Comparison of ENCODE assay signal across 22 cellular contexts in the genomic region with DNA sequence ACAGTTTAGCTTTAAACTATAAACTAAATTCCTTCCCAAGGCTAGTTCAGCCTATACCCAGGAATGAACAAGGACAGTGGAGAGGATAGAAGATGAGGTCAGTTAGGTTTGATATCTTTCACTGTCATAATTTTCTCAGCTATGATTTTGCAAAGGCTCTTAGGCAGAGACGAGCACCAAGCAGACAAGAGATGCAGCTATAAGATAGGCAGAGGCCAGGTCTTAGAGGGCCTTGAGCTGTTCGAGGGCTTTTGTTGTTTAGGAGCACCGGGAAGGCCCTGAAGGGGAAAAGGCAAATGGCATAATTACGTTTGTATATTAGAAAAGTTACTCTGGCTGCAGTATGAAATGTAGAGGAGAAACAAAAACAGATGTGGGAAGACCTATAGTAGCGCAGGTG. TPM values are rescaled to one million over a fixed set of nuclear protein-coding genes. Genes with fewer than 3 reads are reported as not detected.
A peak's percentile ranks its signal among the peaks of the same experiment; 100 is the strongest.
DNase-seq lines count a peak whose midpoint lies in the region; ATAC-seq, FAIRE-seq and TF ChIP-seq lines count a peak whose summit lies in the region.
"Had no signal": no experiment of that assay in that cellular context is flagged by ENCODE, and none has a peak within 500 bp of the region (broad histone marks: within the 10 kb centered on the region; RNA-seq: fewer than 3 reads in every experiment).

No MANE protein-coding gene starts in this region.

- H3K79me2 ChIP-seq in SK-N-SH (ENCODE audit: insufficient read depth) (no peaks in the 10 kb centered on the region), K562 (ENCODE audit: control insufficient read depth, insufficient read depth, low read length) (no peaks in the 10 kb centered on the region)

- no peak for TF ChIP-seq RAD21 in SK-N-SH (IDR thresholded peaks at IDR 0.05; ENCODE audit: low read length)
- no peak for TF ChIP-seq RAD21 in K562 (CRISPR knock-in tag; conservative IDR thresholded peaks at IDR 0.05 in 1 of 2, IDR thresholded peaks at IDR 0.05 in 1 of 2)

- TF ChIP-seq CTCF in SK-N-SH (IDR thresholded peaks at IDR 0.05), result no peak
- no peak for TF ChIP-seq CTCF in HFFc6 (IDR thresholded peaks at IDR 0.05)
- no peak for TF ChIP-seq CTCF in K562 (IDR thresholded peaks at IDR 0.05 in 2 of 3, conservative IDR thresholded peaks at IDR 0.05 in 1 of 3; ENCODE audit: insufficient read depth in 2 of 3, low read depth in 1 of 3, low read length in 3 of 3)

- H3K9ac ChIP-seq in SK-N-SH (no peak overlapping the region), K562 (ENCODE audit: insufficient read depth in 1 of 2, low read depth in 2 of 2, low read length in 2 of 2) (no peak overlapping the region)
- H3K9ac ChIP-seq: BLaER1 treated with 17β-estradiol and CSF1 and Interleukin-3, amounts not matched to agents 10 nM and 100 nM had no signal

- no peaks in the 10 kb centered on the region for H3F3A ChIP-seq in SK-N-SH (replicated peaks; ENCODE audit: insufficient read depth)

- H3K27me3 Mint-ChIP-seq in HFFc6 (ENCODE audit: insufficient read depth), result peaks cover 2% of the 10 kb centered on the region; the same call in 1 of the 2 replicates
- H3K27me3 Mint-ChIP-seq in activated T-cell treated with anti-CD3 and anti-CD28 coated beads, Interleukin-2, amount 50 U/mL, for 72 hours (ENCODE audit: low read depth), result no peaks in the 10 kb centered on the region
- H3K27me3 Mint-ChIP-seq: B cell; CD4-positive, alpha-beta T cell had no signal

- intact Hi-C loops in K562 (cut with micrococcal nuclease), result no loop called here

- DNase-seq in SK-N-SH (peak; percentile 15), HFFc6 (no peak), K562 (ENCODE audit: extremely low read depth in 1 of 4, low spot score in 3 of 4) (no peak), frontal cortex (ENCODE audit: low spot score in 2 of 2) (no peak)
- no peak for DNase-seq in stimulated activated effector memory CD8-positive, alpha-beta T cell treated with anti-CD3 and anti-CD28 coated beads, Interleukin-12 subunit alpha, Interleukin-12 subunit beta, amount 100 ng/mL, for 72 hours (ENCODE audit: low spot score in 2 of 2)
- no peak for DNase-seq in activated T-cell treated with anti-CD3 and anti-CD28 coated beads, Interleukin-2, amount 50 U/mL, for 72 hours
- DNase-seq in activated T-cell treated with anti-CD3 and anti-CD28 coated beads, Interleukin-2, amount 50 U/mL, for 1 hour, result no peak
- DNase-seq: Calu3; CD4-positive, alpha-beta T cell; COR-L47; DMS53; DMS79 treated with DMSO at 0.1 percent for 48 hours; GF-D8; GOT3 had no signal

- H3K27me3 ChIP-seq in SK-N-SH (ENCODE audit: insufficient read depth) (no peaks in the 10 kb centered on the region), K562 (ENCODE audit: control insufficient read depth in 2 of 2, insufficient read depth in 2 of 2, low read length in 2 of 2) (no peaks in the 10 kb centered on the region)
- H3K27me3 ChIP-seq: BLaER1 treated with 17β-estradiol and CSF1 and Interleukin-3, amounts not matched to agents 10 nM and 100 nM had no signal

- POLR2A ChIA-PET in SK-N-SH (lab: Yijun Ruan, JAX), result no interaction called here
- POLR2A ChIA-PET in K562 (lab: Yijun Ruan, JAX), result no interaction called here

- CTCF ChIA-PET in SK-N-SH (lab: Yijun Ruan, JAX) (interaction anchor here (1.0 to 1.7 kb wide), 2 partner anchors 60 to 61 kb away, joined by 3 to 6 read pairs; a partner anchor contains a TSS), K562 (lab: Yijun Ruan, JAX; ENCODE audit: low intra/inter-chr PET ratio) (no interaction called here)

- BruUV-seq in K562 (replicated peaks; lab: Mats Ljungman, UMichigan), result no TSS peak

- H3K27ac ChIP-seq in SK-N-SH (ENCODE audit: low read depth in 2 of 2, low read length in 1 of 2) (peak overlapping the region in 1 of 2 experiments; percentile 53; a peak in 2 of 4 replicates), K562 (ENCODE audit: extremely low read depth, low read depth, low read length) (no peak overlapping the region)
- H3K27ac ChIP-seq: 22Rv1; BLaER1 treated with 17β-estradiol and CSF1 and Interleukin-3, amounts not matched to agents 10 nM and 100 nM had no signal

- H3K9me1 ChIP-seq in K562 (ENCODE audit: control insufficient read depth, insufficient read depth, low read length), result no peaks in the 10 kb centered on the region

- no peaks in the 10 kb centered on the region for H3K9me2 ChIP-seq in SK-N-SH

- no peak overlapping the region for H3K4me3 Mint-ChIP-seq in HFFc6
- no peak overlapping the region for H3K4me3 Mint-ChIP-seq in stimulated activated effector memory CD8-positive, alpha-beta T cell treated with anti-CD3 and anti-CD28 coated beads, Interleukin-12 subunit alpha, Interleukin-12 subunit beta, amount 100 ng/mL, for 72 hours
- no peak overlapping the region for H3K4me3 Mint-ChIP-seq in activated T-cell treated with anti-CD3 and anti-CD28 coated beads, Interleukin-2, amount 50 U/mL, for 72 hours
- H3K4me3 Mint-ChIP-seq: B cell; CD14-positive monocyte; CD4-positive, alpha-beta T cell had no signal

- in situ Hi-C loops in K562 (cut with MboI), result no loop called here

- peaks cover 0 to 13% of the 10 kb centered on the region in 2 experiments; a peak in 2 of 4 replicates for H3K4me1 ChIP-seq in SK-N-SH (ENCODE audit: control insufficient read depth in 1 of 2, insufficient read depth in 2 of 2, low read depth in 1 of 2, low read length in 1 of 2)
- peaks cover 5 to 11% of the 10 kb centered on the region in 2 experiments; a peak in 3 of 5 replicates for H3K4me1 ChIP-seq in K562 (replicated peaks in 1 of 2; ENCODE audit: control insufficient read depth in 2 of 2, insufficient read depth in 2 of 2, low read length in 2 of 2)
- H3K4me1 ChIP-seq: BLaER1 treated with 17β-estradiol and CSF1 and Interleukin-3, amounts not matched to agents 10 nM and 100 nM had no signal

- 75% methylated on average over 5 of the region's 5 CpGs for WGBS in SK-N-SH (ENCODE audit: low lambda C conversion rate)
- WGBS in K562 (ENCODE audit: insufficient coverage, low coverage, missing lambda C conversion rate), result 54% methylated on average over 5 of the region's 5 CpGs

- no peaks in the 10 kb centered on the region for H3K9me3 Mint-ChIP-seq in HFFc6
- no peaks in the 10 kb centered on the region for H3K9me3 Mint-ChIP-seq in stimulated activated effector memory CD8-positive, alpha-beta T cell treated with anti-CD3 and anti-CD28 coated beads, Interleukin-12 subunit alpha, Interleukin-12 subunit beta, amount 100 ng/mL, for 72 hours
- no peaks in the 10 kb centered on the region for H3K9me3 Mint-ChIP-seq in activated T-cell treated with anti-CD3 and anti-CD28 coated beads, Interleukin-2, amount 50 U/mL, for 72 hours
- H3K9me3 Mint-ChIP-seq: CD14-positive monocyte; CD4-positive, alpha-beta T cell had no signal

- ATAC-seq in SK-N-SH treated with all-trans-retinoic acid at 6 μM for 48 hours (no peak), K562 (no peak; the same call in 1 of the 3 replicates)
- ATAC-seq in stimulated activated effector memory CD8-positive, alpha-beta T cell treated with anti-CD3 and anti-CD28 coated beads, Interleukin-12 subunit alpha, Interleukin-12 subunit beta, amount 100 ng/mL, for 72 hours, result no peak
- no peak for ATAC-seq in activated T-cell treated with anti-CD3 and anti-CD28 coated beads, Interleukin-2, amount 50 U/mL, for 72 hours (replicated peaks in 1 of 2)

- H3K4me2 ChIP-seq in SK-N-SH, result no peak overlapping the region
- no peak overlapping the region for H3K4me2 ChIP-seq in K562 (ENCODE audit: insufficient read depth, low read length)
- H3K4me2 ChIP-seq: BLaER1 treated with 17β-estradiol and CSF1 and Interleukin-3, amounts not matched to agents 10 nM and 100 nM had no signal

- H3K9me3 ChIP-seq in SK-N-SH (no peaks in the 10 kb centered on the region), K562 (replicated peaks; ENCODE audit: control insufficient read depth, insufficient read depth, low read depth, low read length) (no peaks in the 10 kb centered on the region)
- H3K9me3 ChIP-seq: BLaER1 treated with 17β-estradiol and CSF1 and Interleukin-3, amounts not matched to agents 10 nM and 100 nM had no signal

- FAIRE-seq in K562 (lab: Jason Lieb, UNC), result peak; percentile 26
- FAIRE-seq in frontal cortex (lab: Jason Lieb, UNC), result no peak
- FAIRE-seq: A204.1, GM12891, GM18507 had no signal

- TF ChIP-seq POLR2A in K562 (conservative IDR thresholded peaks at IDR 0.05), result no peak

- H3K36me3 ChIP-seq in SK-N-SH (replicated peaks in 1 of 2; ENCODE audit: control insufficient read depth in 1 of 2, insufficient read depth in 2 of 2, low read length in 1 of 2) (peaks cover 44 to 54% of the 10 kb centered on the region in 2 experiments), K562 (ENCODE audit: control insufficient read depth, insufficient read depth, low read length) (peaks cover 15% of the 10 kb centered on the region; the same call in 2 of the 3 replicates)

- peak in 1 of 2 experiments; percentile 43; a peak in 2 of 4 replicates for TF ChIP-seq EP300 in SK-N-SH (IDR thresholded peaks at IDR 0.05; ENCODE audit: borderline replicate concordance in 1 of 2, low read depth in 1 of 2, low read length in 1 of 2)
- no peak for TF ChIP-seq EP300 in K562 (IDR thresholded peaks at IDR 0.05; ENCODE audit: low read length)

- peaks cover 39% of the 10 kb centered on the region for H3K4me1 Mint-ChIP-seq in HFFc6 (ENCODE audit: low read depth)
- no peaks in the 10 kb centered on the region for H3K4me1 Mint-ChIP-seq in stimulated activated effector memory CD8-positive, alpha-beta T cell treated with anti-CD3 and anti-CD28 coated beads, Interleukin-12 subunit alpha, Interleukin-12 subunit beta, amount 100 ng/mL, for 72 hours
- no peaks in the 10 kb centered on the region for H3K4me1 Mint-ChIP-seq in activated T-cell treated with anti-CD3 and anti-CD28 coated beads, Interleukin-2, amount 50 U/mL, for 72 hours (ENCODE audit: low read depth)
- H3K4me1 Mint-ChIP-seq: B cell had no signal

- H3K27ac Mint-ChIP-seq in HFFc6, result peak overlapping the region; percentile 24
- H3K27ac Mint-ChIP-seq in stimulated activated effector memory CD8-positive, alpha-beta T cell treated with anti-CD3 and anti-CD28 coated beads, Interleukin-12 subunit alpha, Interleukin-12 subunit beta, amount 100 ng/mL, for 72 hours, result peak overlapping the region; percentile 20
- H3K27ac Mint-ChIP-seq in activated T-cell treated with anti-CD3 and anti-CD28 coated beads, Interleukin-2, amount 50 U/mL, for 72 hours, result no peak overlapping the region
- H3K27ac Mint-ChIP-seq: B cell; CD14-positive monocyte; CD4-positive, alpha-beta T cell had no signal

- no peak overlapping the region for H2AFZ ChIP-seq in SK-N-SH (ENCODE audit: low read depth)
- no peak overlapping the region for H2AFZ ChIP-seq in K562 (ENCODE audit: low read depth, low read length)

- H3K4me3 ChIP-seq in SK-N-SH (ENCODE audit: low read depth in 2 of 2, low read length in 1 of 2) (no peak overlapping the region), K562 (no peak overlapping the region)
- H3K4me3 ChIP-seq: BLaER1 treated with 17β-estradiol and CSF1 and Interleukin-3, amounts not matched to agents 10 nM and 100 nM had no signal

- H3K36me3 Mint-ChIP-seq in HFFc6 (ENCODE audit: low read depth), result peaks cover 50% of the 10 kb centered on the region
- H3K36me3 Mint-ChIP-seq in stimulated activated effector memory CD8-positive, alpha-beta T cell treated with anti-CD3 and anti-CD28 coated beads, Interleukin-12 subunit alpha, Interleukin-12 subunit beta, amount 100 ng/mL, for 72 hours, result peaks cover 62% of the 10 kb centered on the region
- peaks cover 2 to 3% of the 10 kb centered on the region in 2 donors for H3K36me3 Mint-ChIP-seq in activated T-cell treated with anti-CD3 and anti-CD28 coated beads, Interleukin-2, amount 50 U/mL, for 72 hours (ENCODE audit: insufficient read depth in 2 of 2)

- no peaks in the 10 kb centered on the region for H4K20me1 ChIP-seq in SK-N-SH (ENCODE audit: insufficient read depth)
- no peaks in the 10 kb centered on the region; the same call in 1 of the 2 replicates for H4K20me1 ChIP-seq in K562 (replicated peaks; ENCODE audit: control insufficient read depth, insufficient read depth, low read length)
- H4K20me1 ChIP-seq: BLaER1 treated with 17β-estradiol and CSF1 and Interleukin-3, amounts not matched to agents 10 nM and 100 nM had no signal

RNA-seq across cellular contexts. Expression of a gene that starts 59.8 kb away (rescaled TPM):
- polyA plus RNA-seq in SK-N-SH (2012; rRNA removed), result 3.4 and 4.0 TPM in 2 replicates
- 2.8 and 3.0 TPM in 2 replicates for polyA plus RNA-seq in SK-N-SH (2012; cell fraction: cytosol; rRNA removed)
- 6.0 and 13.1 TPM in 2 replicates for polyA plus RNA-seq in SK-N-SH (2012; cell fraction: nucleus; rRNA removed)
- 10 to 100 TPM in 5 of 6 experiments, 1 to 10 TPM in 1; 9.5 to 15.4 (median 13.2) TPM for total RNA-seq in HFFc6 (2021; fragmentation: NEBNext Ultra II Directional; extraction: Animal tissue kit (Norgen Biotek cat#: 25700))
- 9.0 and 28.0 TPM in 2 replicates for total RNA-seq in K562 (2011; cell fraction: chromatin; rRNA removed; ENCODE audit: low replicate concordance)
- 2.8 and 3.2 TPM in 2 replicates for total RNA-seq in K562 (2011; cell fraction: nucleolus; rRNA removed)
- 8.1 and 15.8 TPM in 2 replicates for total RNA-seq in K562 (2011; cell fraction: nucleoplasm; rRNA removed)
- total RNA-seq in K562 (2014; rRNA removed), result 3.5 and 5.1 TPM in 2 replicates
- total RNA-seq in K562 (2014; rRNA removed; fragmentation: Illumina TruSeq; extraction: Trizol), result 7.6 and 9.1 TPM in 2 replicates
- 10.3 and 10.5 TPM in 2 replicates for total RNA-seq in K562 (2015; rRNA removed; fragmentation: Illumina TruSeq; extraction: Trizol)
- 5.5 TPM in 2 replicates for total RNA-seq in K562 (2021)
- 4.4 and 4.5 TPM in 2 replicates for polyA plus RNA-seq in K562 (2011; rRNA removed)
- 1.2 and 2.3 TPM in 2 replicates for polyA plus RNA-seq in K562 (2011; cell fraction: cytosol; rRNA removed)
- 10.4 and 12.2 TPM in 2 replicates for polyA plus RNA-seq in K562 (2011; cell fraction: nucleus; rRNA removed)
- 2.7 and 4.3 TPM in 2 replicates for polyA plus RNA-seq in K562 (2012)
- 4.4 and 4.9 TPM in 2 replicates for polyA plus RNA-seq in K562 (2014; fragmentation: Illumina TruSeq; extraction: Trizol)
- 1 to 10 TPM in 1 of 2 experiments, under 1 TPM in 1; 0.75 to 1.3 TPM for polyA plus RNA-seq in K562 (2014; fragmentation: Nextera tagmentation; extraction: Ambion mirVana)
- 3.3 and 3.5 TPM in 2 replicates for polyA plus RNA-seq in K562 (2014; rRNA removed)
- polyA minus RNA-seq in K562 (2011; rRNA and poly(A)+ RNA removed), result 16.9 and 18.0 TPM in 2 replicates
- polyA minus RNA-seq in K562 (2011; cell fraction: cytosol; rRNA and poly(A)+ RNA removed), result 5.6 and 7.0 TPM in 2 replicates
- polyA minus RNA-seq in K562 (2011; cell fraction: nucleus; rRNA and poly(A)+ RNA removed), result 9.6 and 19.1 TPM in 2 replicates
- 10 to 100 TPM; 12.0 to 12.6 TPM for total RNA-seq in activated T-cell treated with anti-CD3 and anti-CD28 coated beads, Interleukin-2, amount 50 U/mL, for 72 hours
- 81.1 TPM for total RNA-seq in frontal cortex
